16 cellular contexts compared by ENCODE assay signal in genomic region chr2:220670461-220670979, GRCh38.
DNase-seq lines count a peak whose midpoint lies in the region; TF ChIP-seq lines count a peak whose summit lies in the region.
"Had no signal": no experiment of that assay in that cellular context is flagged by ENCODE, and none has a peak within 500 bp of the region (broad histone marks: within the 10 kb centered on the region; RNA-seq: fewer than 3 reads in every experiment).

No MANE protein-coding gene starts in this region.

- H4K91ac ChIP-seq in neuronal stem cell (ENCODE audit: low read depth, low read length, poor library complexity) = no peak overlapping the region

- H3K36me3 ChIP-seq in neuronal stem cell (replicated peaks in 1 of 2; ENCODE audit: control insufficient read depth in 2 of 2, insufficient read depth in 2 of 2, low read length in 2 of 2) = no peaks in the 10 kb centered on the region

- no peaks in the 10 kb centered on the region for H3K79me1 ChIP-seq in neuronal stem cell (ENCODE audit: low read depth, low read length)

- no peak overlapping the region for H3K23ac ChIP-seq in neuronal stem cell (ENCODE audit: low read depth, low read length, poor library complexity)

- H3K27me3 ChIP-seq in neuronal stem cell (ENCODE audit: control insufficient read depth in 3 of 3, insufficient read depth in 3 of 3, low read depth in 1 of 3, low read length in 3 of 3) = peaks cover 0 to 3% (median 0%) of the 10 kb centered on the region in 3 experiments

- H3K18ac ChIP-seq in neuronal stem cell (ENCODE audit: low read length) = no peak overlapping the region

- H3K4ac ChIP-seq in neuronal stem cell (ENCODE audit: low read length) = no peak overlapping the region

- H2AK5ac ChIP-seq in neuronal stem cell (ENCODE audit: low read depth, low read length) = no peak overlapping the region

- H2BK12ac ChIP-seq in neuronal stem cell (ENCODE audit: low read length) = no peak overlapping the region

- peaks cover 0 to 4% of the 10 kb centered on the region in 2 donors for H3K4me1 ChIP-seq in neuronal stem cell (ENCODE audit: control insufficient read depth in 2 of 2, insufficient read depth in 1 of 2, low read depth in 1 of 2, low read length in 2 of 2)

- H3K4me2 ChIP-seq in neuronal stem cell (ENCODE audit: insufficient read depth, low read length, poor library complexity, severe bottlenecking) = no peak overlapping the region

- WGBS in neuronal stem cell (ENCODE audit: extremely low coverage in 2 of 2, insufficient read length in 2 of 2, insufficient replicate concordance in 1 of 2), 2 donors = no CpG with 5 or more reads among the region's 5 CpGs

- H2BK15ac ChIP-seq in neuronal stem cell (ENCODE audit: low read length) = no peak overlapping the region

- POLR2A ChIA-PET in GM10248 (lab: Yijun Ruan, JAX) = no interaction called here

- H2BK120ac ChIP-seq in neuronal stem cell (ENCODE audit: low read depth, low read length) = no peak overlapping the region

- H3K4me3 ChIP-seq in neuronal stem cell (ENCODE audit: low read length in 2 of 2) = no peak overlapping the region
- H3K4me3 ChIP-seq: SK-N-MC had no signal

- no peak overlapping the region for H3K9ac ChIP-seq in neuronal stem cell (ENCODE audit: low read depth, low read length, poor library complexity)

- H3K27ac ChIP-seq in neuronal stem cell (replicated peaks; ENCODE audit: low read length) (no peak overlapping the region), caudate nucleus (ENCODE audit: low read depth, low read length) (no peak overlapping the region)
- H3K27ac ChIP-seq: SK-N-MC had no signal

- no peak overlapping the region for H4K8ac ChIP-seq in neuronal stem cell (ENCODE audit: low read depth, low read length)

- H3K14ac ChIP-seq in neuronal stem cell (ENCODE audit: low read length) = no peak overlapping the region

- no peak overlapping the region for H2BK5ac ChIP-seq in neuronal stem cell (ENCODE audit: low read length)

- DNase-seq in H4 (ENCODE audit: low spot score) = peak; percentile 32
- DNase-seq in NCI-H146 (lab: John Stamatoyannopoulos, UW) = peak; percentile 58
- DNase-seq in NCI-H510A treated with DMSO at 0.1 percent for 48 hours (lab: John Stamatoyannopoulos, UW) = peak; percentile 81
- peak; percentile 11 for DNase-seq in neuronal stem cell (ENCODE audit: low spot score)
- DNase-seq in stimulated activated CD4-positive, alpha-beta T cell treated with anti-CD3 and anti-CD28 coated beads, Interleukin-1b, Interleukin-23, amount 100 ng/mL, for 48 hours = no peak
- no peak for DNase-seq in GM10248 (ENCODE audit: extremely low spot score)
- DNase-seq in caudate nucleus (lab: John Stamatoyannopoulos, UW) = no peak
- DNase-seq: activated B cell treated with CpG ODN at 0.5 μM for 24 hours; activated CD4-positive, alpha-beta T cell treated with anti-CD3 and anti-CD28 coated beads, Interleukin-2, amount 50 U/mL, for 48 hours; activated gamma-delta T cell; CD4-positive, alpha-beta T cell; cortex of kidney; H9; stimulated activated CD4-positive, alpha-beta T cell treated with anti-CD3 and anti-CD28 coated beads, Interleukin-2, amount 100 ng/mL, for 24 hours; stimulated activated naive CD4-positive, alpha-beta T cell had no signal

- no peaks in the 10 kb centered on the region for H3K9me3 ChIP-seq in neuronal stem cell (replicated peaks in 1 of 2; ENCODE audit: control insufficient read depth in 2 of 2, insufficient read depth in 1 of 2, low read depth in 1 of 2, low read length in 2 of 2)

- H2AFZ ChIP-seq in neuronal stem cell (ENCODE audit: low read length) = no peak overlapping the region

- CTCF ChIA-PET in GM10248 (lab: Yijun Ruan, JAX) = no interaction called here

- no peak for TF ChIP-seq CTCF in GM10248 (IDR thresholded peaks at IDR 0.05; ENCODE audit: control extremely low read depth, extremely low read depth, low read depth, missing control alignments)

Comparison
In these comparisons a context has a peak if more than half of its experiments do, and no peak if none do; other contexts are left out.
1. DNase-seq: peak in H4 (single experiment), NCI-H146 (single experiment), NCI-H510A treated with DMSO at 0.1 percent for 48 hours (single experiment) and neuronal stem cell (single experiment); none in stimulated activated CD4-positive, alpha-beta T cell treated with anti-CD3 and anti-CD28 coated beads, Interleukin-1b, Interleukin-23, amount 100 ng/mL, for 48 hours (single experiment), GM10248 (single experiment) and caudate nucleus (0 of 61).